In genomic region chr14:99883866-99884650, GRCh38 we compare ENCODE assay signal across 20 cellular contexts.
"Had no signal": no experiment of that assay in that cellular context is flagged by ENCODE, and none has a peak within 500 bp of the region (broad histone marks: within the 10 kb centered on the region; RNA-seq: fewer than 3 reads in every experiment).

No MANE protein-coding gene starts in this region.

- H3K4me3 Mint-ChIP-seq: activated CD8-positive, alpha-beta T cell treated with anti-CD3 and anti-CD28 coated beads, Interleukin-2, amount 10 ng/mL, durations not matched to agents 7 days and 5 days; nephron had no signal

- DNase-seq: activated CD4-positive, alpha-beta T cell treated with anti-CD3 and anti-CD28 coated beads for 4 hours; activated CD8-positive, alpha-beta memory T cell treated with anti-CD3 and anti-CD28 coated beads, Interleukin-2, amount 50 U/mL, for 4 hours; activated CD8-positive, alpha-beta T cell treated with anti-CD3 and anti-CD28 coated beads, Interleukin-2, amount 10 ng/mL, durations not matched to agents 7 days and 5 days; activated gamma-delta T cell; activated T-cell treated with anti-CD3 and anti-CD28 coated beads, Interleukin-2, amount 50 U/mL, for 48 hours; hippocampal formation; left ventricle myocardium superior; mesenchymal stem cell; right cardiac atrium; stimulated activated CD4-positive, alpha-beta T cell treated with anti-CD3 and anti-CD28 coated beads, Interleukin-4, amount 100 ng/mL, for 4 hours; stimulated activated CD8-positive, alpha-beta memory T cell treated with anti-CD3 and anti-CD28 coated beads, Interleukin-4, amount 100 ng/mL, for 48 hours; stimulated activated naive CD4-positive, alpha-beta T cell treated with Interleukin-2 at 50 U/mL for 16 hours; substantia nigra; uterus had no signal

- H3K4me3 ChIP-seq: prostate gland, smooth muscle cell, tibial nerve, uterus had no signal

- H3K27ac Mint-ChIP-seq: activated CD8-positive, alpha-beta T cell treated with anti-CD3 and anti-CD28 coated beads, Interleukin-2, amount 10 ng/mL, durations not matched to agents 7 days and 5 days; activated naive CD4-positive, alpha-beta T cell treated with anti-CD3 and anti-CD28 coated beads, Interleukin-2, amount 50 U/mL, for 72 hours had no signal

- H3K9me3 ChIP-seq: prostate gland, tibial nerve, uterus had no signal

- H3K4me2 ChIP-seq: smooth muscle cell had no signal

- ATAC-seq: activated CD8-positive, alpha-beta T cell treated with anti-CD3 and anti-CD28 coated beads, Interleukin-2, amount 10 ng/mL, durations not matched to agents 7 days and 5 days; activated naive CD4-positive, alpha-beta T cell treated with anti-CD3 and anti-CD28 coated beads, Interleukin-2, amount 50 U/mL, for 72 hours; esophagus mucosa; left ventricle myocardium superior; right cardiac atrium had no signal

- H3K36me3 Mint-ChIP-seq: activated naive CD4-positive, alpha-beta T cell treated with anti-CD3 and anti-CD28 coated beads, Interleukin-2, amount 50 U/mL, for 72 hours had no signal

- H3K27ac ChIP-seq: prostate gland, tibial nerve, uterus had no signal

- H3K36me3 ChIP-seq: prostate gland, uterus had no signal

- H3K27me3 ChIP-seq: tibial nerve, uterus had no signal

- H3K4me1 ChIP-seq: prostate gland had no signal

- H3K9me3 Mint-ChIP-seq: activated naive CD4-positive, alpha-beta T cell treated with anti-CD3 and anti-CD28 coated beads, Interleukin-2, amount 50 U/mL, for 72 hours; nephron had no signal
